Comparison of ENCODE assay signal across 1 cellular context in the genomic region with DNA sequence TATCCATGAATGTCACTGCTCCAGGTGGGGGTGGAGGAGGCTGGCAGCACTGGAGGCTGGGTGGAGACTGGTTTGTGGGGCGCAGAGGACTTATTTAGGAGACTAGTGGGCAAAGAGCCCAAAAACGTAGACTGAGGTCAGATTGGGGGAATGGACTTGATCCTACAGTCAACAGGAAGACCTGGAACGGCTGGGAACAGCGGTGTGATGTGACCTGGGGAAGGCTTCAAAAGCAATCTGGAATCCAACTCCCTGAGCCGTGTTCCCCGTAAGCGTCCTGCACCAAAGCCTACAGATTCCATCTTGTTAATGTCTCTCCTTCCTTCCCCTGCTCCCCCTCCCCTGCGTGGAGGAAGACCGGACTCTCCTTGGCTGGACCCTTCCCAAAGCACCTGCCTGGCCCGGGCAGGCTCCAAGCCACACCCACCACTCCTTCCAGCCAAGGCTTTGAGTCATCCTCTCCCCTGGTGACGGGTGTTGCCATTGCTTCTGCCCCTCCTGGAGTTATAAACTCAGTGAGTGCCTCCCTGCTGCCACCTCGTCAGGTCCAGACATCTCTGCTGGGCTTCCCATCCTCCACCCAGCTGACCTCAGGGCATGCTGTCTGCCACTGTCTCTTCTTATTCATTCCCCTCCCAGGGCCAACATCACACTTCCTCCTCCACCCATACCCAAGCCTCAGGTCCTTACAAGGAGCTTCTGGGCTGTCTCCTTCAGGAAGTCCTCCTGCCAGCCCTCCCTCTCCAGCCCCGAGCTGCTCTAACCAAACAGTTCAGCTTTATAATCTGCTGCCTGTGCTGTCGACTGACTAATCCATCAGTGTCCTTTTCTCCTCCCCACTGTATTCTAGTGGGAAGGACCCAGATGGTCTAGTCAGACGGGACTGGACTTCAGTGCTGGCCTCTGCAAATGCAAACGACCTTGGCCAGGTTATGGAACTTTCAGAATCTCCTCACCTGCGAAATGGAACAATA.
TF ChIP-seq lines count a peak whose summit lies in the region.

No MANE protein-coding gene starts in this region.

TF ChIP-seq in K562, 482 proteins besides CTCF, POLR2A, EP300 and RAD21 (continued from another document):
- TF ChIP-seq, protein P1, sequence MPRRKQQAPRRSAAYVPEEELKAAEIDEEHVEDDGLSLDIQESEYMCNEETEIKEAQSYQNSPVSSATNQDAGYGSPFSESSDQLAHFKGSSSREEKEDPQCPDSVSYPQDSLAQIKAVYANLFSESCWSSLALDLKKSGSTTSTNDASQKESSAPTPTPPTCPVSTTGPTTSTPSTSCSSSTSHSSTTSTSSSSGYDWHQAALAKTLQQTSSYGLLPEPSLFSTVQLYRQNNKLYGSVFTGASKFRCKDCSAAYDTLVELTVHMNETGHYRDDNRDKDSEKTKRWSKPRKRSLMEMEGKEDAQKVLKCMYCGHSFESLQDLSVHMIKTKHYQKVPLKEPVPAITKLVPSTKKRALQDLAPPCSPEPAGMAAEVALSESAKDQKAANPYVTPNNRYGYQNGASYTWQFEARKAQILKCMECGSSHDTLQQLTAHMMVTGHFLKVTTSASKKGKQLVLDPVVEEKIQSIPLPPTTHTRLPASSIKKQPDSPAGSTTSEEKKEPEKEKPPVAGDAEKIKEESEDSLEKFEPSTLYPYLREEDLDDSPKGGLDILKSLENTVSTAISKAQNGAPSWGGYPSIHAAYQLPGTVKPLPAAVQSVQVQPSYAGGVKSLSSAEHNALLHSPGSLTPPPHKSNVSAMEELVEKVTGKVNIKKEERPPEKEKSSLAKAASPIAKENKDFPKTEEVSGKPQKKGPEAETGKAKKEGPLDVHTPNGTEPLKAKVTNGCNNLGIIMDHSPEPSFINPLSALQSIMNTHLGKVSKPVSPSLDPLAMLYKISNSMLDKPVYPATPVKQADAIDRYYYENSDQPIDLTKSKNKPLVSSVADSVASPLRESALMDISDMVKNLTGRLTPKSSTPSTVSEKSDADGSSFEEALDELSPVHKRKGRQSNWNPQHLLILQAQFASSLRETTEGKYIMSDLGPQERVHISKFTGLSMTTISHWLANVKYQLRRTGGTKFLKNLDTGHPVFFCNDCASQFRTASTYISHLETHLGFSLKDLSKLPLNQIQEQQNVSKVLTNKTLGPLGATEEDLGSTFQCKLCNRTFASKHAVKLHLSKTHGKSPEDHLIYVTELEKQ (CRISPR knock-in tag; IDR thresholded peaks at IDR 0.05): no peak
- TF ChIP-seq ZFP1 (CRISPR knock-in tag; IDR thresholded peaks at IDR 0.05) (no peak), ELF1 (tag; IDR thresholded peaks at IDR 0.05) (no peak), ZNF311 (CRISPR knock-in tag; IDR thresholded peaks at IDR 0.05) (no peak), MEF2A (IDR thresholded peaks at IDR 0.05; ENCODE audit: control insufficient read depth, low read depth, low read length) (no peak), RBFOX2 (IDR thresholded peaks at IDR 0.05; ENCODE audit: low read depth, low read length) (no peak), ZNF3 (CRISPR knock-in tag; IDR thresholded peaks at IDR 0.05) (no peak), DPF2 (IDR thresholded peaks at IDR 0.05) (no peak), CEBPB (tag; IDR thresholded peaks at IDR 0.05) (no peak), ZFP36 (IDR thresholded peaks at IDR 0.05; ENCODE audit: low read depth, low read length, partially characterized antibody) (peak; percentile 87), SMARCA5 (IDR thresholded peaks at IDR 0.05) (no peak), HLTF (IDR thresholded peaks at IDR 0.05) (no peak), JUND (IDR thresholded peaks at IDR 0.05; ENCODE audit: borderline replicate concordance, low read depth, low read length) (peak; percentile 62; the same call in 1 of the 2 replicates), JUND (tag; IDR thresholded peaks at IDR 0.05; ENCODE audit: borderline replicate concordance, low read depth, low read length) (no peak), ZNF197 (CRISPR knock-in tag; IDR thresholded peaks at IDR 0.05; ENCODE audit: low read depth) (no peak), SNRNP70 (optimal IDR thresholded peaks at IDR 0.05; ENCODE audit: low read depth, low read length) (no peak), YBX1 (IDR thresholded peaks at IDR 0.05) (no peak), CBX5 (IDR thresholded peaks at IDR 0.05; ENCODE audit: borderline replicate concordance, low read depth) (no peak), EGR1 (conservative IDR thresholded peaks at IDR 0.05) (peak; percentile 30), TCF7L2 (IDR thresholded peaks at IDR 0.05; ENCODE audit: low read depth, low read length) (no peak), MECOM (CRISPR knock-in tag; IDR thresholded peaks at IDR 0.05) (no peak), HIVEP1 (CRISPR knock-in tag; IDR thresholded peaks at IDR 0.05) (no peak), DIDO1 (tag; IDR thresholded peaks at IDR 0.05; ENCODE audit: low read depth) (no peak), BACH1 (tag; IDR thresholded peaks at IDR 0.05) (no peak), LEF1 (IDR thresholded peaks at IDR 0.05) (no peak), CREM (IDR thresholded peaks at IDR 0.05; ENCODE audit: low read depth) (0 out of 2 replicates have a peak, but pooled peaks have one; percentile 22), NCOR1 (IDR thresholded peaks at IDR 0.05) (no peak), ZNF143 (CRISPR knock-in tag; IDR thresholded peaks at IDR 0.05) (no peak), JUN (IDR thresholded peaks at IDR 0.05; ENCODE audit: borderline replicate concordance, low read depth, low read length) (no peak), JUN (CRISPR knock-in tag; IDR thresholded peaks at IDR 0.05; ENCODE audit: borderline replicate concordance) (no peak; the same call in 1 of the 2 replicates), MTA2 (IDR thresholded peaks at IDR 0.05; ENCODE audit: low read depth) (no peak), TBP (optimal IDR thresholded peaks at IDR 0.05; ENCODE audit: low read depth, low read length) (no peak), FOSL1 (tag; conservative IDR thresholded peaks at IDR 0.05) (peak; percentile 35), ZNF699 (CRISPR knock-in tag; IDR thresholded peaks at IDR 0.05; ENCODE audit: insufficient replicate concordance) (no peak), TEAD1 (CRISPR knock-in tag; IDR thresholded peaks at IDR 0.05) (no peak), ETV5 (CRISPR knock-in tag; IDR thresholded peaks at IDR 0.05; ENCODE audit: low read depth) (no peak), TCFL5 (CRISPR knock-in tag; conservative IDR thresholded peaks at IDR 0.05) (no peak)
- TF ChIP-seq, protein P2, sequence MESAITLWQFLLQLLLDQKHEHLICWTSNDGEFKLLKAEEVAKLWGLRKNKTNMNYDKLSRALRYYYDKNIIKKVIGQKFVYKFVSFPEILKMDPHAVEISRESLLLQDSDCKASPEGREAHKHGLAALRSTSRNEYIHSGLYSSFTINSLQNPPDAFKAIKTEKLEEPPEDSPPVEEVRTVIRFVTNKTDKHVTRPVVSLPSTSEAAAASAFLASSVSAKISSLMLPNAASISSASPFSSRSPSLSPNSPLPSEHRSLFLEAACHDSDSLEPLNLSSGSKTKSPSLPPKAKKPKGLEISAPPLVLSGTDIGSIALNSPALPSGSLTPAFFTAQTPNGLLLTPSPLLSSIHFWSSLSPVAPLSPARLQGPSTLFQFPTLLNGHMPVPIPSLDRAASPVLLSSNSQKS (CRISPR knock-in tag; IDR thresholded peaks at IDR 0.05): no peak
- TF ChIP-seq, protein P3, sequence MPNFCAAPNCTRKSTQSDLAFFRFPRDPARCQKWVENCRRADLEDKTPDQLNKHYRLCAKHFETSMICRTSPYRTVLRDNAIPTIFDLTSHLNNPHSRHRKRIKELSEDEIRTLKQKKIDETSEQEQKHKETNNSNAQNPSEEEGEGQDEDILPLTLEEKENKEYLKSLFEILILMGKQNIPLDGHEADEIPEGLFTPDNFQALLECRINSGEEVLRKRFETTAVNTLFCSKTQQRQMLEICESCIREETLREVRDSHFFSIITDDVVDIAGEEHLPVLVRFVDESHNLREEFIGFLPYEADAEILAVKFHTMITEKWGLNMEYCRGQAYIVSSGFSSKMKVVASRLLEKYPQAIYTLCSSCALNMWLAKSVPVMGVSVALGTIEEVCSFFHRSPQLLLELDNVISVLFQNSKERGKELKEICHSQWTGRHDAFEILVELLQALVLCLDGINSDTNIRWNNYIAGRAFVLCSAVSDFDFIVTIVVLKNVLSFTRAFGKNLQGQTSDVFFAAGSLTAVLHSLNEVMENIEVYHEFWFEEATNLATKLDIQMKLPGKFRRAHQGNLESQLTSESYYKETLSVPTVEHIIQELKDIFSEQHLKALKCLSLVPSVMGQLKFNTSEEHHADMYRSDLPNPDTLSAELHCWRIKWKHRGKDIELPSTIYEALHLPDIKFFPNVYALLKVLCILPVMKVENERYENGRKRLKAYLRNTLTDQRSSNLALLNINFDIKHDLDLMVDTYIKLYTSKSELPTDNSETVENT (CRISPR knock-in tag; IDR thresholded peaks at IDR 0.05): no peak
- TF ChIP-seq, protein P4, sequence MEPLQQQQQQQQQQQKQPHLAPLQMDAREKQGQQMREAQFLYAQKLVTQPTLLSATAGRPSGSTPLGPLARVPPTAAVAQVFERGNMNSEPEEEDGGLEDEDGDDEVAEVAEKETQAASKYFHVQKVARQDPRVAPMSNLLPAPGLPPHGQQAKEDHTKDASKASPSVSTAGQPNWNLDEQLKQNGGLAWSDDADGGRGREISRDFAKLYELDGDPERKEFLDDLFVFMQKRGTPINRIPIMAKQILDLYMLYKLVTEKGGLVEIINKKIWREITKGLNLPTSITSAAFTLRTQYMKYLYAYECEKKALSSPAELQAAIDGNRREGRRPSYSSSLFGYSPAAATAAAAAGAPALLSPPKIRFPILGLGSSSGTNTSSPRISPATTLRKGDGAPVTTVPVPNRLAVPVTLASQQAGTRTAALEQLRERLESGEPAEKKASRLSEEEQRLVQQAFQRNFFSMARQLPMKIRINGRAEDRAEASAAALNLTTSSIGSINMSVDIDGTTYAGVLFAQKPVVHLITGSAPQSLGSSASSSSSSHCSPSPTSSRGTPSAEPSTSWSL (CRISPR knock-in tag; IDR thresholded peaks at IDR 0.05; ENCODE audit: borderline replicate concordance): no peak
- TF ChIP-seq, protein P5, sequence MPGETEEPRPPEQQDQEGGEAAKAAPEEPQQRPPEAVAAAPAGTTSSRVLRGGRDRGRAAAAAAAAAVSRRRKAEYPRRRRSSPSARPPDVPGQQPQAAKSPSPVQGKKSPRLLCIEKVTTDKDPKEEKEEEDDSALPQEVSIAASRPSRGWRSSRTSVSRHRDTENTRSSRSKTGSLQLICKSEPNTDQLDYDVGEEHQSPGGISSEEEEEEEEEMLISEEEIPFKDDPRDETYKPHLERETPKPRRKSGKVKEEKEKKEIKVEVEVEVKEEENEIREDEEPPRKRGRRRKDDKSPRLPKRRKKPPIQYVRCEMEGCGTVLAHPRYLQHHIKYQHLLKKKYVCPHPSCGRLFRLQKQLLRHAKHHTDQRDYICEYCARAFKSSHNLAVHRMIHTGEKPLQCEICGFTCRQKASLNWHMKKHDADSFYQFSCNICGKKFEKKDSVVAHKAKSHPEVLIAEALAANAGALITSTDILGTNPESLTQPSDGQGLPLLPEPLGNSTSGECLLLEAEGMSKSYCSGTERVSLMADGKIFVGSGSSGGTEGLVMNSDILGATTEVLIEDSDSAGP (CRISPR knock-in tag; IDR thresholded peaks at IDR 0.05): no peak
- TF ChIP-seq, protein P6, sequence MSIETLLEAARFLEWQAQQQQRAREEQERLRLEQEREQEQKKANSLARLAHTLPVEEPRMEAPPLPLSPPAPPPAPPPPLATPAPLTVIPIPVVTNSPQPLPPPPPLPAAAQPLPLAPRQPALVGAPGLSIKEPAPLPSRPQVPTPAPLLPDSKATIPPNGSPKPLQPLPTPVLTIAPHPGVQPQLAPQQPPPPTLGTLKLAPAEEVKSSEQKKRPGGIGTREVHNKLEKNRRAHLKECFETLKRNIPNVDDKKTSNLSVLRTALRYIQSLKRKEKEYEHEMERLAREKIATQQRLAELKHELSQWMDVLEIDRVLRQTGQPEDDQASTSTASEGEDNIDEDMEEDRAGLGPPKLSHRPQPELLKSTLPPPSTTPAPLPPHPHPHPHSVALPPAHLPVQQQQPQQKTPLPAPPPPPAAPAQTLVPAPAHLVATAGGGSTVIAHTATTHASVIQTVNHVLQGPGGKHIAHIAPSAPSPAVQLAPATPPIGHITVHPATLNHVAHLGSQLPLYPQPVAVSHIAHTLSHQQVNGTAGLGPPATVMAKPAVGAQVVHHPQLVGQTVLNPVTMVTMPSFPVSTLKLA (conservative IDR thresholded peaks at IDR 0.05): no peak
